ENCODE assay signal across 8 cellular contexts in genomic region chr2:70142590-70143313, GRCh38.
DNase-seq lines count a peak whose midpoint lies in the region; ATAC-seq, FAIRE-seq and TF ChIP-seq lines count a peak whose summit lies in the region.

No MANE protein-coding gene starts in this region.

- DNase-seq in GM19239 (ENCODE audit: insufficient read length, low spot score) (peak; percentile 85), NCI-H510A (lab: John Stamatoyannopoulos, UW) (peak; percentile 97), choroid plexus epithelial cell (ENCODE audit: low read depth) (peak; percentile 100)
- DNase-seq in activated CD4-positive, alpha-beta T cell treated with anti-CD3 and anti-CD28 coated beads for 24 hours (ENCODE audit: low read depth in 2 of 2): peak; percentile 99
- DNase-seq in stimulated activated CD4-positive, alpha-beta T cell treated with anti-CD3 and anti-CD28 coated beads, Interleukin-1b, Interleukin-23, amount 100 ng/mL, for 24 hours (ENCODE audit: low read depth in 4 of 4, low spot score in 1 of 4): peak; percentile 99 to 100 (median 99)

- ATAC-seq in HG03442 (IDR thresholded peaks at IDR 0.05; ENCODE audit: unreplicated experiment): peak; percentile 69

- H3K9me3 ChIP-seq in BLaER1 treated with 17β-estradiol and CSF1 and Interleukin-3, amounts not matched to agents 10 nM and 100 nM (replicated peaks in 1 of 11): no peaks in the 10 kb centered on the region

- peak; percentile 87 for FAIRE-seq in GM19239 (lab: Jason Lieb, UNC)

- H3K4me3 ChIP-seq in BLaER1 treated with 17β-estradiol and CSF1 and Interleukin-3, amounts not matched to agents 10 nM and 100 nM: peak overlapping the region; percentile 35 to 73 (median 64)
- peak overlapping the region; percentile 60 for H3K4me3 ChIP-seq in choroid plexus epithelial cell (ENCODE audit: low read depth, low read length)

- peak overlapping the region; percentile 87 to 100 (median 100) for H3K27ac ChIP-seq in BLaER1 treated with 17β-estradiol and CSF1 and Interleukin-3, amounts not matched to agents 10 nM and 100 nM
- peak overlapping the region; percentile 100 for H3K27ac ChIP-seq in layer of hippocampus (ENCODE audit: low read depth, low read length)

- H3K27me3 ChIP-seq in BLaER1 treated with 17β-estradiol and CSF1 and Interleukin-3, amounts not matched to agents 10 nM and 100 nM: no peaks in the 10 kb centered on the region
- no peaks in the 10 kb centered on the region for H3K27me3 ChIP-seq in layer of hippocampus (ENCODE audit: control insufficient read depth, insufficient read depth, low read length)

- peak overlapping the region; percentile 81 to 99 (median 98) for H3K9ac ChIP-seq in BLaER1 treated with 17β-estradiol and CSF1 and Interleukin-3, amounts not matched to agents 10 nM and 100 nM

- peaks cover 47 to 59% (median 51%) of the 10 kb centered on the region in 10 experiments for H3K4me1 ChIP-seq in BLaER1 treated with 17β-estradiol and CSF1 and Interleukin-3, amounts not matched to agents 10 nM and 100 nM

- H3K36me3 ChIP-seq in BLaER1 treated with 17β-estradiol and CSF1 and Interleukin-3, amounts not matched to agents 10 nM and 100 nM: no peaks in the 10 kb centered on the region

- TF ChIP-seq CTCF in choroid plexus epithelial cell (conservative IDR thresholded peaks at IDR 0.05; ENCODE audit: low read depth, low read length): peak; percentile 83

- H3K4me2 ChIP-seq in BLaER1 treated with 17β-estradiol and CSF1 and Interleukin-3, amounts not matched to agents 10 nM and 100 nM: peak overlapping the region; percentile 76 to 94 (median 85)

- H4K20me1 ChIP-seq in BLaER1 treated with 17β-estradiol and CSF1 and Interleukin-3, amounts not matched to agents 10 nM and 100 nM: no peaks in the 10 kb centered on the region

Comparison
In these comparisons a context has a peak if more than half of its experiments do, and no peak if none do; other contexts are left out.
1. Peak in every context shown above with its lines: DNase-seq, ATAC-seq, H3K4me3 ChIP-seq and H3K27ac ChIP-seq.